Comparison of ENCODE assay signal across 21 cellular contexts in genomic region chr13:79185580-79185979, GRCh38.
"Had no signal": no experiment of that assay in that cellular context is flagged by ENCODE, and none has a peak within 500 bp of the region (broad histone marks: within the 10 kb centered on the region; RNA-seq: fewer than 3 reads in every experiment).

No MANE protein-coding gene starts in this region.

- H3K4me3 Mint-ChIP-seq: activated B cell treated with CpG ODN at 0.5 μM for 24 hours; activated CD4-positive, alpha-beta T cell treated with anti-CD3 and anti-CD28 coated beads for 36 hours; activated naive CD8-positive, alpha-beta T cell treated with anti-CD3 and anti-CD28 coated beads, Interleukin-2, amount 50 U/mL, for 24 hours; naive B cell; stimulated activated naive B cell treated with anti-CD40 and anti-IgM and Interleukin-4, amounts not matched to agents 10 μg/mL and 1 μg/mL and 100 μg/mL, for 72 hours; type B pancreatic cell had no signal

- H3K9me3 ChIP-seq: lower lobe of right lung, sigmoid colon, thoracic aorta, vagina had no signal

- H3K4me3 ChIP-seq: lower lobe of right lung, sigmoid colon, smooth muscle cell, thoracic aorta, vagina had no signal

- H3K36me3 ChIP-seq: lower lobe of right lung, sigmoid colon, thoracic aorta, vagina had no signal

- H3K9me3 Mint-ChIP-seq: activated B cell treated with CpG ODN at 0.5 μM for 24 hours; activated naive CD8-positive, alpha-beta T cell treated with anti-CD3 and anti-CD28 coated beads, Interleukin-2, amount 50 U/mL, for 24 hours; naive B cell; stimulated activated naive B cell treated with anti-CD40 and anti-IgM and Interleukin-4, amounts not matched to agents 10 μg/mL and 1 μg/mL and 100 μg/mL, for 72 hours; type B pancreatic cell had no signal

- H3K4me2 ChIP-seq: smooth muscle cell had no signal

- DNase-seq: activated B cell treated with CpG ODN at 0.5 μM for 24 hours; activated CD4-positive, alpha-beta T cell treated with anti-CD3 and anti-CD28 coated beads for 36 hours; activated CD4-positive, alpha-beta T cell treated with anti-CD3 and anti-CD28 coated beads, Interleukin-2, amount 50 U/mL, for 4 hours; activated effector memory CD4-positive, alpha-beta T cell treated with anti-CD3 and anti-CD28 coated beads, Interleukin-2, amount 50 U/mL, for 16 hours; activated naive CD4-positive, alpha-beta T cell treated with anti-CD3 and anti-CD28 coated beads, Interleukin-2, amount 50 U/mL, for 16 hours; activated naive CD8-positive, alpha-beta T cell treated with anti-CD3 and anti-CD28 coated beads, Interleukin-2, amount 50 U/mL, for 24 hours; cerebellar nuclear complex; cortex of kidney; left colon; lower lobe of right lung; naive B cell; occipital lobe; sigmoid colon; stimulated activated CD4-positive, alpha-beta T cell treated with anti-CD3 and anti-CD28 coated beads, Interleukin-15, amount 100 ng/mL, for 24 hours; stimulated activated naive B cell treated with anti-CD40 and anti-IgM and Interleukin-4, amounts not matched to agents 10 μg/mL and 1 μg/mL and 100 μg/mL, for 72 hours; T-helper 9 cell had no signal

- H3K27ac ChIP-seq: lower lobe of right lung, sigmoid colon, thoracic aorta, vagina had no signal

- H3K27ac Mint-ChIP-seq: activated B cell treated with CpG ODN at 0.5 μM for 24 hours; activated CD4-positive, alpha-beta T cell treated with anti-CD3 and anti-CD28 coated beads for 36 hours; activated naive CD8-positive, alpha-beta T cell treated with anti-CD3 and anti-CD28 coated beads, Interleukin-2, amount 50 U/mL, for 24 hours; naive B cell; stimulated activated naive B cell treated with anti-CD40 and anti-IgM and Interleukin-4, amounts not matched to agents 10 μg/mL and 1 μg/mL and 100 μg/mL, for 72 hours; type B pancreatic cell had no signal

- H3K36me3 Mint-ChIP-seq: naive B cell; stimulated activated naive B cell treated with anti-CD40 and anti-IgM and Interleukin-4, amounts not matched to agents 10 μg/mL and 1 μg/mL and 100 μg/mL, for 72 hours; type B pancreatic cell had no signal

- FAIRE-seq: keratinocyte had no signal

- H3K4me1 ChIP-seq: lower lobe of right lung, sigmoid colon, vagina had no signal

- H3K27me3 Mint-ChIP-seq: activated B cell treated with CpG ODN at 0.5 μM for 24 hours had no signal

- ATAC-seq: activated CD4-positive, alpha-beta T cell treated with anti-CD3 and anti-CD28 coated beads for 36 hours; activated naive CD8-positive, alpha-beta T cell treated with anti-CD3 and anti-CD28 coated beads, Interleukin-2, amount 50 U/mL, for 24 hours; left colon; lower lobe of right lung; stimulated activated naive B cell treated with anti-CD40 and anti-IgM and Interleukin-4, amounts not matched to agents 10 μg/mL and 1 μg/mL and 100 μg/mL, for 72 hours had no signal

- H3K27me3 ChIP-seq: sigmoid colon, vagina had no signal
